Comparison of ENCODE assay signal across 16 cellular contexts in genomic region chr9:133777871-133778270, GRCh38.
"Had no signal": no experiment of that assay in that cellular context is flagged by ENCODE, and none has a peak within 500 bp of the region (broad histone marks: within the 10 kb centered on the region; RNA-seq: fewer than 3 reads in every experiment).

No MANE protein-coding gene starts in this region.

- H3K27me3 ChIP-seq: ascending aorta, body of pancreas, Peyer's patch had no signal

- H3K4me3 ChIP-seq: ascending aorta, body of pancreas, Peyer's patch had no signal

- H3K4me1 ChIP-seq: ascending aorta, Peyer's patch had no signal

- DNase-seq: activated CD4-positive, alpha-beta T cell treated with anti-CD3 and anti-CD28 coated beads for 4 hours; activated CD8-positive, alpha-beta memory T cell treated with anti-CD3 and anti-CD28 coated beads, Interleukin-2, amount 50 U/mL, for 4 hours; activated CD8-positive, alpha-beta T cell treated with anti-CD3 and anti-CD28 coated beads for 36 hours; activated naive CD4-positive, alpha-beta T cell; body of pancreas; KG1; NCI-H1048; NCI-H146; NCI-H187 treated with DMSO at 0.1 percent for 48 hours; NCI-H2081 treated with DMSO at 0.1 percent for 48 hours; NCI-H446; NCI-H524; SHP77 treated with DMSO at 0.1 percent for 48 hours had no signal

- H3K9me3 ChIP-seq: ascending aorta, body of pancreas had no signal

- H3K27ac ChIP-seq: ascending aorta, body of pancreas, Peyer's patch had no signal

- ATAC-seq: activated CD4-positive, CD25-positive, alpha-beta regulatory T cell treated with anti-CD3 and anti-CD28 coated beads, Interleukin-2, amount 50 U/mL, for 24 hours; activated CD8-positive, alpha-beta T cell treated with anti-CD3 and anti-CD28 coated beads for 36 hours; body of pancreas had no signal
